ENCODE assay signal across 8 cellular contexts in genomic region chr14:69643430-69644200, GRCh38. TPM values are rescaled to one million over a fixed set of nuclear protein-coding genes. Genes with fewer than 3 reads are reported as not detected.
DNase-seq lines count a peak whose midpoint lies in the region; ATAC-seq and TF ChIP-seq lines count a peak whose summit lies in the region.

No MANE protein-coding gene starts in this region.

- no peak for ATAC-seq in GM19455 (IDR thresholded peaks at IDR 0.05; ENCODE audit: unreplicated experiment)

- H3K4me3 ChIP-seq in prostate gland, result no peak overlapping the region
- no peak overlapping the region for H3K4me3 ChIP-seq in OCI-LY7 (ENCODE audit: low read depth, low read length, poor library complexity, severe bottlenecking)

- DNase-seq in DMS53 treated with DMSO at 0.1 percent for 48 hours (lab: John Stamatoyannopoulos, UW; ENCODE audit: unreplicated experiment) (peak; percentile 94), NCI-H2081 (lab: John Stamatoyannopoulos, UW) (peak; percentile 95 to 99), dermis microvascular lymphatic vessel endothelial cell (ENCODE audit: low read depth in 2 of 2) (peak; percentile 73 to 97), prostate gland (ENCODE audit: low spot score) (peak; percentile 94), nephron progenitor cell (no peak), OCI-LY7 (ENCODE audit: low spot score) (no peak)
- DNase-seq in activated CD4-positive, alpha-beta T cell treated with anti-CD3 and anti-CD28 coated beads for 24 hours (ENCODE audit: low read depth in 2 of 2), result peak; percentile 50 to 65

- H3K4me1 ChIP-seq in prostate gland (replicated peaks) (peaks cover 14% of the 10 kb centered on the region), OCI-LY7 (ENCODE audit: insufficient read depth, low read length, poor library complexity, severe bottlenecking) (peaks cover 43% of the 10 kb centered on the region)

- TF ChIP-seq CTCF in prostate gland (IDR thresholded peaks at IDR 0.05) (no peak), nephron progenitor cell (IDR thresholded peaks at IDR 0.05) (no peak), OCI-LY7 (conservative IDR thresholded peaks at IDR 0.05; ENCODE audit: low read length) (no peak)

- H3K27me3 ChIP-seq in prostate gland (replicated peaks; ENCODE audit: insufficient read depth), result no peaks in the 10 kb centered on the region

- peaks cover 100% of the 10 kb centered on the region for H3K79me2 ChIP-seq in OCI-LY7 (ENCODE audit: insufficient read depth, low read depth, low read length)

- no peak for TF ChIP-seq POLR2A in prostate gland (IDR thresholded peaks at IDR 0.05)

- H3K9me3 Mint-ChIP-seq in nephron progenitor cell, result peaks cover 34% of the 10 kb centered on the region

- H3K36me3 ChIP-seq in prostate gland (no peaks in the 10 kb centered on the region), OCI-LY7 (ENCODE audit: insufficient read depth, low read length) (peaks cover 87% of the 10 kb centered on the region)

- peaks cover 31% of the 10 kb centered on the region for H3K4me1 Mint-ChIP-seq in nephron progenitor cell

- no peak overlapping the region for H3K4me3 Mint-ChIP-seq in nephron progenitor cell

- CTCF ChIA-PET in OCI-LY7 (lab: Charles Lee; ENCODE audit: unreplicated experiment), result no interaction called here

- H3K27me3 Mint-ChIP-seq in nephron progenitor cell (ENCODE audit: low read depth, poor library complexity), result no peaks in the 10 kb centered on the region

- BruUV-seq in OCI-LY7 (replicated peaks; lab: Mats Ljungman, UMichigan), result no TSS peak

- H3K27ac ChIP-seq in prostate gland (peak overlapping the region; percentile 43 to 74), OCI-LY7 (ENCODE audit: low read depth, low read length, poor library complexity, severe bottlenecking) (no peak overlapping the region)

- 58% methylated on average over 5 of the region's 5 CpGs for WGBS in prostate gland

- intact Hi-C loops in prostate gland (cut with DNase I), result no loop called here
- intact Hi-C loops in OCI-LY7 (cut with micrococcal nuclease; ENCODE audit: unreplicated experiment), result no loop called here

- no peaks in the 10 kb centered on the region for H3K9me2 ChIP-seq in OCI-LY7 (ENCODE audit: insufficient read depth, low read length)

- POLR2A ChIA-PET in OCI-LY7 (lab: Charles Lee), result interaction anchor here (1.0 to 2.6 kb wide), 2 partner anchors 9 to 14 kb away, joined by 4 to 11 read pairs; no protein-coding TSS in a partner anchor

- H3K4me2 ChIP-seq in OCI-LY7 (ENCODE audit: low read length), result no peak overlapping the region

- no peak overlapping the region for H3K27ac Mint-ChIP-seq in nephron progenitor cell

- peaks cover 41% of the 10 kb centered on the region for H3K36me3 Mint-ChIP-seq in nephron progenitor cell (ENCODE audit: low read depth)

- no peak overlapping the region for H2AFZ ChIP-seq in OCI-LY7 (ENCODE audit: low read length)

- peaks cover 18% of the 10 kb centered on the region for H4K20me1 ChIP-seq in OCI-LY7 (ENCODE audit: insufficient read depth, low read length)

- H3K9me3 ChIP-seq in prostate gland (no peaks in the 10 kb centered on the region), OCI-LY7 (ENCODE audit: low read length) (peaks cover 48% of the 10 kb centered on the region)

RNA-seq across cellular contexts. Expression of gene SUSD6, which starts 32.2 kb away (rescaled TPM):
- total RNA-seq in dermis microvascular lymphatic vessel endothelial cell, result 9.1 and 14.4 TPM in 2 replicates
- total RNA-seq in prostate gland, result 10 to 100 TPM; 41.1 to 52.3 TPM
- total RNA-seq in OCI-LY7 (2014; rRNA removed; shearing (Covaris generic)), result 19.3 and 23.1 TPM in 2 replicates
- 40.9 and 43.6 TPM in 2 replicates for total RNA-seq in OCI-LY7 (2022)

Comparison
In these comparisons a context has a peak if more than half of its experiments do, and no peak if none do; other contexts are left out.
1. DNase-seq: peak in DMS53 treated with DMSO at 0.1 percent for 48 hours (single experiment), NCI-H2081 (2 of 2), activated CD4-positive, alpha-beta T cell treated with anti-CD3 and anti-CD28 coated beads for 24 hours (2 of 2), dermis microvascular lymphatic vessel endothelial cell (2 of 2) and prostate gland (single experiment); none in nephron progenitor cell (single experiment) and OCI-LY7 (single experiment).